In the genomic region with DNA sequence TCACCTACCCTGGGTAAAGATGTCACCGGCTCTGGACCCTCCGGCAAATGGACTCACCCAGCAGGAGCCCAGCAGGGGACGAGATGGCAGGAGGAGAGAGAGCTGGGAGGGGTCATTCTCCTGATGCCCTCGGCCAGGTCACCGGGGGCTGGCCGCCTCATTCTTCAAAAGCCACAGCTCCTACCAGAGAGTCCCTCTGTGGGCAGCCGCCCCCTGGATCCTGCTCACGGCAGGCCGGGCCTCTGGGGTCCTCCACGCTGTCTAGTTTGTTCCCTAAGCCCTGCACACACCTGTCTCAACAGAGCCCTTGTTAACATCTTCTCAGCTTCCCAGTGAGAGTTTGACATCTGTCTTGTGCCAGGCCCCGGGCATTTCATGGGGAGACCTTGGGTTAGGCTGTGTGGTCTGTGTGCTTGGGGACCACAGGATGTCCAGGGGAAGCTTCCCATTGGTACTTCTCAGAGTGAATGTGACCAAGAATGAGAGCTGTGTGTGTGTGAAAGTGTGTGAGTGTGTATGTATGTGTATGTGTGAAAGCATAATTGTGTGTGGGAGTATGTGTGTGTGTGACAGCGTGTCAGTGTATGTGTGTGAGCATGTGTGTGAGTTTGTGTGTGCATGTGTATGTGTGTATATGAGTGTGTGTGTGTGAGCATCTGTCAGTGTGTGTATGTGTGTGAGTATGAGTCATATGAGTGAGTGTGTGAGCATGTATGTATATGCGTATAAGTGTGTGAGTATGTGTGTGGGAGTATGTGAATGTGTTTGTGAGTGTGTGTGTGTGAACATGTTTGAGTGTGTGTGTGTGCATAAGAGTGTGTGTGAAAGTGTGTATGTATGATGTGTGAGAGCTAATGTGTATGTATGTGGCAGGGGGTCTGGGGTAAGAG, we compare ENCODE assay signal across 1 cellular context.
TF ChIP-seq lines count a peak whose summit lies in the region.

No MANE protein-coding gene starts in this region.

TF ChIP-seq in HepG2, 621 proteins besides CTCF, POLR2A, EP300 and RAD21 (continued from another document):
- TF ChIP-seq, protein P1, sequence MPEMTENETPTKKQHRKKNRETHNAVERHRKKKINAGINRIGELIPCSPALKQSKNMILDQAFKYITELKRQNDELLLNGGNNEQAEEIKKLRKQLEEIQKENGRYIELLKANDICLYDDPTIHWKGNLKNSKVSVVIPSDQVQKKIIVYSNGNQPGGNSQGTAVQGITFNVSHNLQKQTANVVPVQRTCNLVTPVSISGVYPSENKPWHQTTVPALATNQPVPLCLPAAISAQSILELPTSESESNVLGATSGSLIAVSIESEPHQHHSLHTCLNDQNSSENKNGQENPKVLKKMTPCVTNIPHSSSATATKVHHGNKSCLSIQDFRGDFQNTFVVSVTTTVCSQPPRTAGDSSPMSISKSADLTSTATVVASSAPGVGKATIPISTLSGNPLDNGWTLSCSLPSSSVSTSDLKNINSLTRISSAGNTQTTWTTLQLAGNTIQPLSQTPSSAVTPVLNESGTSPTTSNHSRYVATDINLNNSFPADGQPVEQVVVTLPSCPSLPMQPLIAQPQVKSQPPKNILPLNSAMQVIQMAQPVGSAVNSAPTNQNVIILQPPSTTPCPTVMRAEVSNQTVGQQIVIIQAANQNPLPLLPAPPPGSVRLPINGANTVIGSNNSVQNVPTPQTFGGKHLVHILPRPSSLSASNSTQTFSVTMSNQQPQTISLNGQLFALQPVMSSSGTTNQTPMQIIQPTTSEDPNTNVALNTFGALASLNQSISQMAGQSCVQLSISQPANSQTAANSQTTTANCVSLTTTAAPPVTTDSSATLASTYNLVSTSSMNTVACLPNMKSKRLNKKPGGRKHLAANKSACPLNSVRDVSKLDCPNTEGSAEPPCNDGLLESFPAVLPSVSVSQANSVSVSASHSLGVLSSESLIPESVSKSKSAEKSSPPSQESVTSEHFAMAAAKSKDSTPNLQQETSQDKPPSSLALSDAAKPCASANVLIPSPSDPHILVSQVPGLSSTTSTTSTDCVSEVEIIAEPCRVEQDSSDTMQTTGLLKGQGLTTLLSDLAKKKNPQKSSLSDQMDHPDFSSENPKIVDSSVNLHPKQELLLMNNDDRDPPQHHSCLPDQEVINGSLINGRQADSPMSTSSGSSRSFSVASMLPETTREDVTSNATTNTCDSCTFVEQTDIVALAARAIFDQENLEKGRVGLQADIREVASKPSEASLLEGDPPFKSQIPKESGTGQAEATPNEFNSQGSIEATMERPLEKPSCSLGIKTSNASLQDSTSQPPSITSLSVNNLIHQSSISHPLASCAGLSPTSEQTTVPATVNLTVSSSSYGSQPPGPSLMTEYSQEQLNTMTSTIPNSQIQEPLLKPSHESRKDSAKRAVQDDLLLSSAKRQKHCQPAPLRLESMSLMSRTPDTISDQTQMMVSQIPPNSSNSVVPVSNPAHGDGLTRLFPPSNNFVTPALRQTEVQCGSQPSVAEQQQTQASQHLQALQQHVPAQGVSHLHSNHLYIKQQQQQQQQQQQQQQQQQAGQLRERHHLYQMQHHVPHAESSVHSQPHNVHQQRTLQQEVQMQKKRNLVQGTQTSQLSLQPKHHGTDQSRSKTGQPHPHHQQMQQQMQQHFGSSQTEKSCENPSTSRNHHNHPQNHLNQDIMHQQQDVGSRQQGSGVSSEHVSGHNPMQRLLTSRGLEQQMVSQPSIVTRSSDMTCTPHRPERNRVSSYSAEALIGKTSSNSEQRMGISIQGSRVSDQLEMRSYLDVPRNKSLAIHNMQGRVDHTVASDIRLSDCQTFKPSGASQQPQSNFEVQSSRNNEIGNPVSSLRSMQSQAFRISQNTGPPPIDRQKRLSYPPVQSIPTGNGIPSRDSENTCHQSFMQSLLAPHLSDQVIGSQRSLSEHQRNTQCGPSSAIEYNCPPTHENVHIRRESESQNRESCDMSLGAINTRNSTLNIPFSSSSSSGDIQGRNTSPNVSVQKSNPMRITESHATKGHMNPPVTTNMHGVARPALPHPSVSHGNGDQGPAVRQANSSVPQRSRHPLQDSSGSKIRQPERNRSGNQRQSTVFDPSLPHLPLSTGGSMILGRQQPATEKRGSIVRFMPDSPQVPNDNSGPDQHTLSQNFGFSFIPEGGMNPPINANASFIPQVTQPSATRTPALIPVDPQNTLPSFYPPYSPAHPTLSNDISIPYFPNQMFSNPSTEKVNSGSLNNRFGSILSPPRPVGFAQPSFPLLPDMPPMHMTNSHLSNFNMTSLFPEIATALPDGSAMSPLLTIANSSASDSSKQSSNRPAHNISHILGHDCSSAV (CRISPR knock-in tag; IDR thresholded peaks at IDR 0.05; ENCODE audit: borderline replicate concordance), result no peak
- no peak for TF ChIP-seq ZSCAN25 (CRISPR knock-in tag; IDR thresholded peaks at IDR 0.05)
